ENCODE assay signal across 7 cellular contexts in genomic region chr9:114305189-114305555, GRCh38. TPM values are rescaled to one million over a fixed set of nuclear protein-coding genes. Genes with fewer than 3 reads are reported as not detected.
DNase-seq lines count a peak whose midpoint lies in the region; ATAC-seq, FAIRE-seq and TF ChIP-seq lines count a peak whose summit lies in the region.

No MANE protein-coding gene starts in this region.

- H3K36me3 Mint-ChIP-seq in activated T-cell treated with anti-CD3 and anti-CD28 coated beads, Interleukin-2, amount 50 U/mL, for 24 hours (ENCODE audit: low read depth): no peaks in the 10 kb centered on the region
- H3K36me3 Mint-ChIP-seq in activated T-cell treated with anti-CD3 and anti-CD28 coated beads, Interleukin-2, amount 50 U/mL, for 72 hours (ENCODE audit: insufficient read depth in 2 of 2): no peaks in the 10 kb centered on the region
- H3K36me3 Mint-ChIP-seq in WTC11 (peaks cover 8% of the 10 kb centered on the region), nephron progenitor cell (ENCODE audit: low read depth) (peaks cover 7% of the 10 kb centered on the region)

- no peaks in the 10 kb centered on the region for H3K9me3 Mint-ChIP-seq in activated T-cell treated with anti-CD3 and anti-CD28 coated beads, Interleukin-2, amount 50 U/mL, for 24 hours
- no peaks in the 10 kb centered on the region for H3K9me3 Mint-ChIP-seq in activated T-cell treated with anti-CD3 and anti-CD28 coated beads, Interleukin-2, amount 50 U/mL, for 72 hours
- H3K9me3 Mint-ChIP-seq in WTC11 (no peaks in the 10 kb centered on the region), nephron progenitor cell (no peaks in the 10 kb centered on the region)

- TF ChIP-seq CTCF in WTC11 (IDR thresholded peaks at IDR 0.05) (no peak), nephron progenitor cell (IDR thresholded peaks at IDR 0.05) (no peak)

- peaks cover 4% of the 10 kb centered on the region for H3K4me1 Mint-ChIP-seq in activated T-cell treated with anti-CD3 and anti-CD28 coated beads, Interleukin-2, amount 50 U/mL, for 24 hours (ENCODE audit: low read depth)
- peaks cover 7% of the 10 kb centered on the region for H3K4me1 Mint-ChIP-seq in activated T-cell treated with anti-CD3 and anti-CD28 coated beads, Interleukin-2, amount 50 U/mL, for 72 hours (ENCODE audit: low read depth)
- 0 out of 2 replicates have a peak, but pooled peaks cover 3% of the 10 kb centered on the region for H3K4me1 Mint-ChIP-seq in WTC11
- H3K4me1 Mint-ChIP-seq in nephron progenitor cell: peaks cover 12% of the 10 kb centered on the region

- peak; percentile 11 for DNase-seq in activated T-cell treated with anti-CD3 and anti-CD28 coated beads, Interleukin-2, amount 50 U/mL, for 24 hours
- no peak for DNase-seq in activated T-cell treated with anti-CD3 and anti-CD28 coated beads, Interleukin-2, amount 50 U/mL, for 72 hours
- DNase-seq in WTC11 (ENCODE audit: low spot score): peak; percentile 3
- DNase-seq in nephron progenitor cell: no peak
- peak; percentile 35 for DNase-seq in ureter (ENCODE audit: low spot score)
- DNase-seq in urothelium cell line (ENCODE audit: low spot score): no peak

- H3K27me3 Mint-ChIP-seq in activated T-cell treated with anti-CD3 and anti-CD28 coated beads, Interleukin-2, amount 50 U/mL, for 24 hours: no peaks in the 10 kb centered on the region
- no peaks in the 10 kb centered on the region for H3K27me3 Mint-ChIP-seq in activated T-cell treated with anti-CD3 and anti-CD28 coated beads, Interleukin-2, amount 50 U/mL, for 72 hours (ENCODE audit: low read depth)
- H3K27me3 Mint-ChIP-seq in WTC11 (ENCODE audit: low read depth): no peaks in the 10 kb centered on the region
- H3K27me3 Mint-ChIP-seq in nephron progenitor cell (ENCODE audit: low read depth, poor library complexity): peaks cover 8% of the 10 kb centered on the region

- H3K4me3 Mint-ChIP-seq in activated T-cell treated with anti-CD3 and anti-CD28 coated beads, Interleukin-2, amount 50 U/mL, for 24 hours: no peak overlapping the region
- H3K4me3 Mint-ChIP-seq in activated T-cell treated with anti-CD3 and anti-CD28 coated beads, Interleukin-2, amount 50 U/mL, for 72 hours: no peak overlapping the region
- H3K4me3 Mint-ChIP-seq in WTC11 (no peak overlapping the region), nephron progenitor cell (no peak overlapping the region)

- no peak for FAIRE-seq in urothelium cell line (lab: Jason Lieb, UNC)

- ATAC-seq in activated T-cell treated with anti-CD3 and anti-CD28 coated beads, Interleukin-2, amount 50 U/mL, for 72 hours (replicated peaks in 1 of 2): no peak
- ATAC-seq in WTC11: no peak; the same call in 1 of the 2 replicates
- no peak for ATAC-seq in GM21526 (IDR thresholded peaks at IDR 0.05; ENCODE audit: low FRiP score, unreplicated experiment)

- POLR2A ChIA-PET in WTC11 (lab: Charles Lee): no interaction called here

- CTCF ChIA-PET in WTC11 (lab: Charles Lee): interaction anchor here (0.9 kb wide), 1 partner anchor 113 kb away, joined by 3 read pairs; no protein-coding TSS in a partner anchor

- no peak overlapping the region for H3K27ac Mint-ChIP-seq in activated T-cell treated with anti-CD3 and anti-CD28 coated beads, Interleukin-2, amount 50 U/mL, for 24 hours
- H3K27ac Mint-ChIP-seq in activated T-cell treated with anti-CD3 and anti-CD28 coated beads, Interleukin-2, amount 50 U/mL, for 72 hours: no peak overlapping the region
- H3K27ac Mint-ChIP-seq in WTC11 (no peak overlapping the region), nephron progenitor cell (peak overlapping the region; percentile 69)

TF ChIP-seq in WTC11, 78 proteins besides CTCF, POLR2A, EP300 and RAD21 (continues in another document):
- TF ChIP-seq, protein P1, sequence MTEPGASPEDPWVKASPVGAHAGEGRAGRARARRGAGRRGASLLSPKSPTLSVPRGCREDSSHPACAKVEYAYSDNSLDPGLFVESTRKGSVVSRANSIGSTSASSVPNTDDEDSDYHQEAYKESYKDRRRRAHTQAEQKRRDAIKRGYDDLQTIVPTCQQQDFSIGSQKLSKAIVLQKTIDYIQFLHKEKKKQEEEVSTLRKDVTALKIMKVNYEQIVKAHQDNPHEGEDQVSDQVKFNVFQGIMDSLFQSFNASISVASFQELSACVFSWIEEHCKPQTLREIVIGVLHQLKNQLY (CRISPR knock-in tag; IDR thresholded peaks at IDR 0.05): no peak
- no peak for TF ChIP-seq GTF2I (CRISPR knock-in tag; conservative IDR thresholded peaks at IDR 0.05)
- TF ChIP-seq SMAD3 (CRISPR knock-in tag; IDR thresholded peaks at IDR 0.05; ENCODE audit: borderline replicate concordance): no peak
- TF ChIP-seq AFF4 (CRISPR knock-in tag; IDR thresholded peaks at IDR 0.05; ENCODE audit: borderline replicate concordance): no peak
- no peak for TF ChIP-seq NFE2L1 (CRISPR knock-in tag; IDR thresholded peaks at IDR 0.05)
- no peak for TF ChIP-seq NR2C2 (CRISPR knock-in tag; IDR thresholded peaks at IDR 0.05)
- no peak for TF ChIP-seq SMAD4 (CRISPR knock-in tag; IDR thresholded peaks at IDR 0.05)
- no peak for TF ChIP-seq CDX4 (CRISPR knock-in tag; IDR thresholded peaks at IDR 0.05; ENCODE audit: borderline replicate concordance)
- TF ChIP-seq ZNF423 (CRISPR knock-in tag; IDR thresholded peaks at IDR 0.05): no peak
- TF ChIP-seq ZNF425 (CRISPR knock-in tag; conservative IDR thresholded peaks at IDR 0.05): no peak
- TF ChIP-seq ZNF671 (CRISPR knock-in tag; IDR thresholded peaks at IDR 0.05): no peak
- no peak for TF ChIP-seq NFYB (CRISPR knock-in tag; conservative IDR thresholded peaks at IDR 0.05; ENCODE audit: low read depth)
- no peak for TF ChIP-seq CREB1 (CRISPR knock-in tag; IDR thresholded peaks at IDR 0.05)
- TF ChIP-seq E2F5 (CRISPR knock-in tag; IDR thresholded peaks at IDR 0.05): no peak
- TF ChIP-seq FOXP1 (CRISPR knock-in tag; IDR thresholded peaks at IDR 0.05; ENCODE audit: borderline replicate concordance): no peak
- TF ChIP-seq ELF4 (CRISPR knock-in tag; IDR thresholded peaks at IDR 0.05; ENCODE audit: low read depth): no peak
- TF ChIP-seq TCF7 (CRISPR knock-in tag; IDR thresholded peaks at IDR 0.05; ENCODE audit: low read depth): no peak

RNA-seq across cellular contexts. Expression of gene ORM1, which starts 17.7 kb away (rescaled TPM):
- not detected for total RNA-seq in activated T-cell treated with anti-CD3 and anti-CD28 coated beads, Interleukin-2, amount 50 U/mL, for 72 hours
- total RNA-seq in WTC11 (2021): 3.9 to 7.2 TPM (median 5.4 TPM) in 3 replicates
- total RNA-seq in ureter: 3.3 TPM

RNA-seq across cellular contexts. Expression of gene ORM2, which starts 24.5 kb away (rescaled TPM):
- total RNA-seq in activated T-cell treated with anti-CD3 and anti-CD28 coated beads, Interleukin-2, amount 50 U/mL, for 72 hours: not detected
- 0.73 to 1.6 TPM (median 1.0 TPM) in 3 replicates for total RNA-seq in WTC11 (2021)
- not detected for total RNA-seq in ureter

Comparison
In these comparisons a context has a peak if more than half of its experiments do, and no peak if none do; other contexts are left out.
1. DNase-seq: peak in activated T-cell treated with anti-CD3 and anti-CD28 coated beads, Interleukin-2, amount 50 U/mL, for 24 hours (single experiment), WTC11 (single experiment) and ureter (single experiment); none in activated T-cell treated with anti-CD3 and anti-CD28 coated beads, Interleukin-2, amount 50 U/mL, for 72 hours (0 of 2), nephron progenitor cell (single experiment) and urothelium cell line (single experiment).